In genomic region chr7:6705959-6706665, GRCh38 we compare ENCODE assay signal across 8 cellular contexts. TPM values are rescaled to one million over a fixed set of nuclear protein-coding genes. Genes with fewer than 3 reads are reported as not detected.
DNase-seq lines count a peak whose midpoint lies in the region; ATAC-seq and TF ChIP-seq lines count a peak whose summit lies in the region.

No MANE protein-coding gene starts in this region.

- peaks cover 8% of the 10 kb centered on the region for H3K27me3 Mint-ChIP-seq in glutamatergic neuron (ENCODE audit: unreplicated experiment)

- DNase-seq in NCI-H82 (lab: John Stamatoyannopoulos, UW) (peak; percentile 37), NCI-H82 treated with DMSO at 0.1 percent for 48 hours (lab: John Stamatoyannopoulos, UW; ENCODE audit: unreplicated experiment) (no peak), NOMO-1 treated with dmso at 0.1 percent for 144 hours (lab: John Stamatoyannopoulos, UW; ENCODE audit: unreplicated experiment) (peak; percentile 10), glutamatergic neuron (peak; percentile 52), posterior vena cava (ENCODE audit: low spot score) (peak; percentile 83), NCI-H2196 treated with DMSO at 0.1 percent for 48 hours (lab: John Stamatoyannopoulos, UW; ENCODE audit: unreplicated experiment) (no peak)
- peak; percentile 33 for DNase-seq in activated naive CD4-positive, alpha-beta T cell treated with Interleukin-2 at 50 U/mL for 16 hours

- peak overlapping the region; percentile 96 for H3K4me3 Mint-ChIP-seq in glutamatergic neuron (ENCODE audit: unreplicated experiment)

- intact Hi-C loops in posterior vena cava (cut with DNase I) = no loop called here

- H3K4me1 Mint-ChIP-seq in glutamatergic neuron (ENCODE audit: low read depth, unreplicated experiment) = peaks cover 19% of the 10 kb centered on the region

- H3K36me3 Mint-ChIP-seq in glutamatergic neuron (ENCODE audit: unreplicated experiment) = peaks cover 23% of the 10 kb centered on the region

- peaks cover 10% of the 10 kb centered on the region for H3K9me3 Mint-ChIP-seq in glutamatergic neuron (ENCODE audit: unreplicated experiment)

- H3K27ac Mint-ChIP-seq in glutamatergic neuron (ENCODE audit: unreplicated experiment) = peak overlapping the region; percentile 82

- no peak for TF ChIP-seq CTCF in glutamatergic neuron (IDR thresholded peaks at IDR 0.05; ENCODE audit: partially characterized antibody, unreplicated experiment)

- peak; percentile 30 for ATAC-seq in HG02852 (IDR thresholded peaks at IDR 0.05; ENCODE audit: unreplicated experiment)

RNA-seq across cellular contexts. Expression of gene ZNF12, which starts 0.6 kb away (rescaled TPM):
- total RNA-seq in glutamatergic neuron (ENCODE audit: unreplicated experiment) (19.6 TPM), posterior vena cava (10 to 100 TPM; 22.6 to 25.0 TPM)

RNA-seq across cellular contexts. Expression of gene RSPH10B2, which starts 47.8 kb away (rescaled TPM):
- 1.0 TPM for total RNA-seq in glutamatergic neuron (ENCODE audit: unreplicated experiment)
- total RNA-seq in posterior vena cava = under 1 TPM in 1 of 2 donors, not detected in 1; 0.33 TPM

Comparison
In these comparisons a context has a peak if more than half of its experiments do, and no peak if none do; other contexts are left out.
1. DNase-seq: peak in NCI-H82 (single experiment), NOMO-1 treated with dmso at 0.1 percent for 144 hours (single experiment), activated naive CD4-positive, alpha-beta T cell treated with Interleukin-2 at 50 U/mL for 16 hours (single experiment), glutamatergic neuron (single experiment) and posterior vena cava (single experiment); none in NCI-H82 treated with DMSO at 0.1 percent for 48 hours (single experiment) and NCI-H2196 treated with DMSO at 0.1 percent for 48 hours (single experiment).